15 cellular contexts compared by ENCODE assay signal in the genomic region with DNA sequence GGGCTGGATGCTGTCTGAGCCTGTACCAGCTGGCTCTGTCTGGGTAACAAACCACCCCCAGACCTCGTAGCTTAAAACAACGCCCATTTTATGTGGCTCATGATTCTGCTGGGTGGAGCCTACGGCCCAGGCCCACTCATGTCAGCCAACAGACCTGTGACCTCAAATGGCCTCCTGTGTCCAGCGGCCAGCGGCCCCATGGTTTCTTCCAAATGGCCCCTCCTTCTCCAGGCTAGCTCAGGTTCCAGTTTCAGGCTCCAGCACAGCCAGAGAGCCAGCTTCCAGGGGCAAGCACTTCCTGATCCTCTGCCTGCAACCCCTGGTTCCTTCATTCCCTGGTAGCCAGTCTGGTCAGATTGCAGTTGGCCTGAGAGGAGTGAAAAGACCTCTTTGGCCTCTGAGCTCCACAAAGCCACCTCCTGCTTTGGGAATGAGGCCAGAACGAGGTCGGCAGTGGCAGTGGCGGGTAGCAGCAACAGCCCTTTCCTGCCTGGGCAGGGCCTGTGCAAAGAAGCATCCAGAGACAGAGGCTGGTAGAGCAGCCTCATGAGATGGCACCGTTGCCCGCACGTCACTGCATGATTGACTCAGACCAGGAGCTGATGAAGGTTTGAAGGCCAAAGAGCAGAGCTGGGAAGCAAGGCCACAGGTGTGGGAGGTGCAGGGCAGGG. TPM values are rescaled to one million over a fixed set of nuclear protein-coding genes. Genes with fewer than 3 reads are reported as not detected.
DNase-seq lines count a peak whose midpoint lies in the region; ATAC-seq and TF ChIP-seq lines count a peak whose summit lies in the region.
"Had no signal": no experiment of that assay in that cellular context is flagged by ENCODE, and none has a peak within 500 bp of the region (broad histone marks: within the 10 kb centered on the region; RNA-seq: fewer than 3 reads in every experiment).

No MANE protein-coding gene starts in this region.

- no peaks in the 10 kb centered on the region for H3K9me3 Mint-ChIP-seq in Calu3 (ENCODE audit: low read depth, unreplicated experiment)
- no peaks in the 10 kb centered on the region; the same call in 2 of the 3 replicates for H3K9me3 Mint-ChIP-seq in GM23338
- H3K9me3 Mint-ChIP-seq: effector memory CD8-positive, alpha-beta T cell; natural killer cell; WTC11 had no signal

- no peak for TF ChIP-seq POLR2A in breast epithelium (IDR thresholded peaks at IDR 0.05)

- no peaks in the 10 kb centered on the region for H3K36me3 ChIP-seq in BLaER1
- no peaks in the 10 kb centered on the region for H3K36me3 ChIP-seq in breast epithelium
- H3K36me3 ChIP-seq in parathyroid adenoma (ENCODE audit: control insufficient read depth, insufficient read depth, low read length), result no peaks in the 10 kb centered on the region
- no peaks in the 10 kb centered on the region for H3K36me3 ChIP-seq in GM23338 (ENCODE audit: insufficient read depth)

- peak; percentile 51 to 64 for ATAC-seq in left cardiac atrium
- ATAC-seq in GM23338, result no peak
- ATAC-seq: effector memory CD8-positive, alpha-beta T cell; natural killer cell; stimulated activated naive CD8-positive, alpha-beta T cell treated with anti-CD3 and anti-CD28 coated beads, Interleukin-15, Interleukin-2, amounts not matched to agents 100 U/mL and 50 U/mL, for 24 hours; WTC11 had no signal

- H3K36me3 Mint-ChIP-seq in Calu3 (ENCODE audit: insufficient read depth, unreplicated experiment) (peaks cover 8% of the 10 kb centered on the region), GM23338 (ENCODE audit: low read depth) (no peaks in the 10 kb centered on the region)
- H3K36me3 Mint-ChIP-seq: natural killer cell, WTC11 had no signal

- no peak overlapping the region for H3K9ac ChIP-seq in BLaER1
- H3K9ac ChIP-seq in parathyroid adenoma, result no peak overlapping the region

- peaks cover 58% of the 10 kb centered on the region for H3K4me1 ChIP-seq in BLaER1
- peaks cover 8 to 10% of the 10 kb centered on the region in 2 donors for H3K4me1 ChIP-seq in breast epithelium
- peaks cover 19% of the 10 kb centered on the region for H3K4me1 ChIP-seq in parathyroid adenoma
- no peaks in the 10 kb centered on the region for H3K4me1 ChIP-seq in GM23338 (ENCODE audit: insufficient read depth)

- H3K9me2 ChIP-seq in GM23338 (ENCODE audit: insufficient read depth), result no peaks in the 10 kb centered on the region

- DNase-seq in breast epithelium (ENCODE audit: low spot score in 2 of 2) (peak in 1 of 2 donors; percentile 50), left cardiac atrium (peak; percentile 62), superior temporal gyrus (ENCODE audit: extremely low spot score) (no peak), Calu3 (no peak), GM23338 (ENCODE audit: low spot score) (no peak), NCI-H1105 (lab: John Stamatoyannopoulos, UW) (no peak)
- DNase-seq: activated naive CD4-positive, alpha-beta T cell treated with Interleukin-2 at 50 U/mL for 16 hours; DMS53; effector memory CD8-positive, alpha-beta T cell; KBM-7; natural killer cell; stimulated activated naive CD8-positive, alpha-beta T cell treated with anti-CD3 and anti-CD28 coated beads, Interleukin-15, Interleukin-2, amounts not matched to agents 100 U/mL and 50 U/mL, for 24 hours had no signal

- H3K9me3 ChIP-seq in BLaER1 (no peaks in the 10 kb centered on the region), breast epithelium (no peaks in the 10 kb centered on the region), parathyroid adenoma (ENCODE audit: control insufficient read depth, low read length) (no peaks in the 10 kb centered on the region)

- H2AFZ ChIP-seq in parathyroid adenoma, result peak overlapping the region; percentile 59
- H2AFZ ChIP-seq in GM23338, result no peak overlapping the region

- CTCF ChIA-PET in Calu3 (lab: Charles Lee), result no interaction called here

- intact Hi-C loops in breast epithelium (cut with DNase I; ENCODE audit: low total_unique reads), result loop anchor here (2.0 kb wide), 1 partner anchor 47 kb away; no protein-coding TSS in a partner anchor
- intact Hi-C loops in left cardiac atrium (cut with DNase I), result no loop called here
- intact Hi-C loops in Calu3 (cut with micrococcal nuclease; ENCODE audit: unreplicated experiment), result no loop called here

- H3K27me3 Mint-ChIP-seq in Calu3 (ENCODE audit: unreplicated experiment), result no peaks in the 10 kb centered on the region
- peaks cover 18% of the 10 kb centered on the region for H3K27me3 Mint-ChIP-seq in GM23338 (ENCODE audit: insufficient read depth, low read depth, poor library complexity)

- no peak for TF ChIP-seq CTCF in breast epithelium (IDR thresholded peaks at IDR 0.05)
- TF ChIP-seq CTCF in parathyroid adenoma (IDR thresholded peaks at IDR 0.05), result no peak
- no peak for TF ChIP-seq CTCF in Calu3 (IDR thresholded peaks at IDR 0.05; ENCODE audit: unreplicated experiment)
- TF ChIP-seq CTCF in GM23338 (conservative IDR thresholded peaks at IDR 0.05; ENCODE audit: low read depth in 2 of 2), result no peak

- H3K79me2 ChIP-seq in parathyroid adenoma (no peaks in the 10 kb centered on the region), GM23338 (replicated peaks; ENCODE audit: insufficient read depth) (no peaks in the 10 kb centered on the region)

- H3K4me1 Mint-ChIP-seq in Calu3 (ENCODE audit: low read depth, unreplicated experiment) (no peaks in the 10 kb centered on the region), GM23338 (peaks cover 21% of the 10 kb centered on the region)
- H3K4me1 Mint-ChIP-seq: natural killer cell had no signal

- no peaks in the 10 kb centered on the region for H3K27me3 ChIP-seq in BLaER1
- no peaks in the 10 kb centered on the region for H3K27me3 ChIP-seq in breast epithelium
- no peaks in the 10 kb centered on the region for H3K27me3 ChIP-seq in parathyroid adenoma (ENCODE audit: control insufficient read depth, insufficient read depth, low read length)
- H3K27me3 ChIP-seq in GM23338 (ENCODE audit: insufficient read depth), result no peaks in the 10 kb centered on the region

- no peaks in the 10 kb centered on the region for H3F3A ChIP-seq in GM23338 (replicated peaks; ENCODE audit: low read depth)

- H3K4me3 ChIP-seq in BLaER1 (no peak overlapping the region), breast epithelium (no peak overlapping the region), parathyroid adenoma (ENCODE audit: low read depth, low read length) (no peak overlapping the region), GM23338 (no peak overlapping the region)

- H3K27ac Mint-ChIP-seq in Calu3 (ENCODE audit: unreplicated experiment) (no peak overlapping the region), GM23338 (no peak overlapping the region)

- BruUV-seq in Calu3 (replicated peaks; lab: Mats Ljungman, UMichigan), result no TSS peak

- H3K4me3 Mint-ChIP-seq in Calu3 (ENCODE audit: low read depth, unreplicated experiment) (no peak overlapping the region), GM23338 (no peak overlapping the region)
- H3K4me3 Mint-ChIP-seq: effector memory CD8-positive, alpha-beta T cell; natural killer cell; WTC11 had no signal

- H4K20me1 ChIP-seq in BLaER1 (no peaks in the 10 kb centered on the region), GM23338 (replicated peaks; ENCODE audit: insufficient read depth) (no peaks in the 10 kb centered on the region; the same call in 1 of the 2 replicates)

- peak overlapping the region; percentile 92 for H3K4me2 ChIP-seq in BLaER1
- no peak overlapping the region for H3K4me2 ChIP-seq in parathyroid adenoma (ENCODE audit: low read length)
- no peak overlapping the region for H3K4me2 ChIP-seq in GM23338

- H3K27ac ChIP-seq in BLaER1 (no peak overlapping the region), breast epithelium (peak overlapping the region; percentile 50 to 78), parathyroid adenoma (peak overlapping the region; percentile 73), GM23338 (ENCODE audit: low read depth) (no peak overlapping the region)

TF ChIP-seq in GM23338, 12 proteins besides CTCF, POLR2A, EP300 and RAD21 (continues in another document):
- TF ChIP-seq NANOG (IDR thresholded peaks at IDR 0.05; ENCODE audit: borderline replicate concordance) (no peak), CREB1 (CRISPR knock-in tag; IDR thresholded peaks at IDR 0.05; ENCODE audit: low read depth) (no peak), EZH2phosphoT487 (IDR thresholded peaks at IDR 0.05; ENCODE audit: unreplicated experiment) (no peak), ZNF114 (CRISPR knock-in tag; IDR thresholded peaks at IDR 0.05) (no peak), ETS1 (IDR thresholded peaks at IDR 0.05) (no peak), ZNF331 (CRISPR knock-in tag; IDR thresholded peaks at IDR 0.05; ENCODE audit: low read depth) (no peak), POLR2AphosphoS5 (IDR thresholded peaks at IDR 0.05; ENCODE audit: low read depth) (no peak)

RNA-seq across cellular contexts. Expression of gene PLXNA1, which starts 21.0 kb away (rescaled TPM):
- total RNA-seq in breast epithelium (10 to 100 TPM; 21.3 to 32.2 (median 25.9) TPM), left cardiac atrium (10 to 100 TPM; 18.6 to 20.4 TPM), Calu3 (2022) (81.1 and 84.3 TPM in 2 replicates)
- total RNA-seq in GM23338 (2014; rRNA removed; shearing (Covaris generic)), result 73.5 and 80.2 TPM in 2 replicates
- polyA plus RNA-seq in GM23338 (2016; fragmentation: Nextera tagmentation; extraction: Ambion mirVana), result 10.6 and 11.0 TPM in 2 replicates

Comparison
In these comparisons a context has a peak if more than half of its experiments do, and no peak if none do; other contexts are left out.
1. H3K27ac ChIP-seq: peak in breast epithelium (2 of 2) and parathyroid adenoma (single experiment); none in BLaER1 (single experiment) and GM23338 (single experiment).